In the genomic region with DNA sequence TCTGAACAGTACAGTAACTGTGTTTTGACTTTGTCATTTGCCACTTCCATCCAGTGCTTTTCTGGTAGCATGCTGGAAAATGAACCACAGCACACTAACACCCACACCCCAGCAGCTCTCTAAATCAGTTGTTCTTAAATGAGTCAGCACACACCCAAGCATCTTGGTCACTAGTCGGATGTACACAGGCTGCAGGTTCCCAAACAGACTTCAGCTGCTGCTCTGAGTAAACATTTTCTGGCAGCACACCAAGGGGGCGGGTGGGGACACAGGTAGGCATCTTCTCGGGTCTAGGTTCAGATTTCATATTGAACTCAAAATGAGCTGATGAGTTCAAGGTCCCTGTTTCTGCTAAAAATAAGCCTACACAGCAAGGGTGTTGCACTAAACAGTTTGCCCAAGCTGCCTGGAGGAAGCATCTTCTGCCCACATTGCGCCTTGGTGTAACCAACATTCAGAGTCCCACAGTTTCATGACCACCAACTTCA, we compare ENCODE assay signal across 9 cellular contexts. TPM values are rescaled to one million over a fixed set of nuclear protein-coding genes. Genes with fewer than 3 reads are reported as not detected.
A peak's percentile ranks its signal among the peaks of the same experiment; 100 is the strongest.
DNase-seq lines count a peak whose midpoint lies in the region; ATAC-seq and TF ChIP-seq lines count a peak whose summit lies in the region.
"Had no signal": no experiment of that assay in that cellular context is flagged by ENCODE, and none has a peak within 500 bp of the region (broad histone marks: within the 10 kb centered on the region; RNA-seq: fewer than 3 reads in every experiment).

No MANE protein-coding gene starts in this region.

- H3K18ac ChIP-seq in H9 (ENCODE audit: insufficient read length, low read depth, low read length) = no peak overlapping the region

- no peak overlapping the region for H3K23ac ChIP-seq in H9 (ENCODE audit: insufficient read length, low read depth, low read length)

- H4K20me1 ChIP-seq in BLaER1 (no peaks in the 10 kb centered on the region), H9 (ENCODE audit: control insufficient read depth, insufficient read depth, insufficient read length) (no peaks in the 10 kb centered on the region)

- no peak overlapping the region for H2BK12ac ChIP-seq in H9 (ENCODE audit: insufficient read length, low read depth, low read length)

- no peak overlapping the region for H2BK120ac ChIP-seq in H9 (ENCODE audit: low read depth, low read length, poor library complexity, severe bottlenecking)

- H3K56ac ChIP-seq in H9 (ENCODE audit: insufficient read length, low read depth, low read length) = no peak overlapping the region

- no peak overlapping the region for H4K8ac ChIP-seq in H9 (replicated peaks; ENCODE audit: insufficient read length, low read depth, low read length)

- H3K4ac ChIP-seq in H9 (ENCODE audit: low read depth, low read length) = no peak overlapping the region

- peaks cover 3% of the 10 kb centered on the region for H3K27me3 Mint-ChIP-seq in activated CD4-positive, alpha-beta memory T cell treated with anti-CD3 and anti-CD28 coated beads for 36 hours
- no peaks in the 10 kb centered on the region; the same call in 1 of the 2 replicates for H3K27me3 Mint-ChIP-seq in H9 (ENCODE audit: low read depth)

- H2BK5ac ChIP-seq in H9 (ENCODE audit: insufficient read length, low read length) = no peak overlapping the region

- H2BK20ac ChIP-seq in H9 (ENCODE audit: low read depth, low read length, poor library complexity, severe bottlenecking) = no peak overlapping the region

- H3K14ac ChIP-seq in H9 (ENCODE audit: insufficient read depth, low read length) = no peak overlapping the region

- H4K91ac ChIP-seq in H9 (ENCODE audit: insufficient read length, low read depth, low read length) = no peak overlapping the region

- H3K23me2 ChIP-seq in H9 (ENCODE audit: insufficient read length, low read depth, low read length, poor library complexity, severe bottlenecking) = no peaks in the 10 kb centered on the region

- H3K9me3 Mint-ChIP-seq in activated CD4-positive, alpha-beta memory T cell treated with anti-CD3 and anti-CD28 coated beads for 36 hours = no peaks in the 10 kb centered on the region
- H3K9me3 Mint-ChIP-seq in H9 = no peaks in the 10 kb centered on the region

- H3K36me3 ChIP-seq in BLaER1 = no peaks in the 10 kb centered on the region

- intact Hi-C loops in activated CD4-positive, alpha-beta memory T cell treated with anti-CD3 and anti-CD28 coated beads for 36 hours (cut with micrococcal nuclease) = loop anchor here (1.0 to 10.0 kb wide), 13 partner anchors 18 to 1815 kb away; a partner anchor contains a TSS

- no peaks in the 10 kb centered on the region for H3K79me1 ChIP-seq in H9 (ENCODE audit: insufficient read depth, low read depth, low read length, poor library complexity, severe bottlenecking)

- H3K4me3 ChIP-seq in BLaER1 = no peak overlapping the region

- WGBS in H9 (ENCODE audit: extremely low coverage, insufficient read length, low lambda C conversion rate) = no CpG with 5 or more reads among the region's 4 CpGs

- peak; percentile 89 for DNase-seq in activated CD4-positive, alpha-beta memory T cell treated with anti-CD3 and anti-CD28 coated beads for 36 hours
- peak; percentile 38 to 58 for DNase-seq in stimulated activated CD4-positive, alpha-beta T cell treated with anti-CD3 and anti-CD28 coated beads, Interleukin-12 subunit alpha, Interleukin-12 subunit beta, amount 100 ng/mL, for 24 hours (ENCODE audit: low read depth in 2 of 2)
- DNase-seq in H9 = no peak
- no peak for DNase-seq in kidney tubule cell (ENCODE audit: low spot score)
- no peak for DNase-seq in NCI-H1048 (lab: John Stamatoyannopoulos, UW)

- H3K79me2 ChIP-seq in H9 (ENCODE audit: insufficient read depth, low read length) = no peaks in the 10 kb centered on the region

- H2AFZ ChIP-seq in H9 (ENCODE audit: low read length) = no peak overlapping the region

- no peak overlapping the region for H3K27ac ChIP-seq in BLaER1
- H3K27ac ChIP-seq in H9 (ENCODE audit: insufficient read length, low read depth, low read length) = no peak overlapping the region

- no peak overlapping the region for H4K5ac ChIP-seq in H9 (ENCODE audit: insufficient read length, low read depth, low read length)

- H3K9ac ChIP-seq in BLaER1 = no peak overlapping the region
- no peak overlapping the region for H3K9ac ChIP-seq in H9 (ENCODE audit: extremely low read depth, insufficient read length, low read length)

- no peak overlapping the region for H3T11ph ChIP-seq in H9 (ENCODE audit: low read length)

- H3K9me3 ChIP-seq in BLaER1 (peaks cover 6% of the 10 kb centered on the region), H9 (ENCODE audit: control insufficient read depth, low read depth, low read length) (no peaks in the 10 kb centered on the region)

- H3K4me2 ChIP-seq in BLaER1 (peak overlapping the region; percentile 10; the same call in 1 of the 2 replicates), H9 (ENCODE audit: insufficient read depth, insufficient read length, low read length) (no peak overlapping the region)

- no peak for TF ChIP-seq CTCF in H9 (conservative IDR thresholded peaks at IDR 0.05)

- H3K4me1 Mint-ChIP-seq in activated CD4-positive, alpha-beta memory T cell treated with anti-CD3 and anti-CD28 coated beads for 36 hours (ENCODE audit: low read depth) = peaks cover 31% of the 10 kb centered on the region
- H3K4me1 Mint-ChIP-seq in H9 = peaks cover 10 to 11% of the 10 kb centered on the region in 2 experiments

- POLR2A ChIA-PET in activated CD4-positive, alpha-beta memory T cell treated with anti-CD3 and anti-CD28 coated beads for 36 hours (lab: Charles Lee) = interaction anchor here (0.6 to 4.9 kb wide), 13 partner anchors 13 to 688 kb away, joined by 3 to 58 read pairs (median 5); a partner anchor contains a TSS

- no peak overlapping the region for H2BK15ac ChIP-seq in H9 (ENCODE audit: low read depth, low read length)

- H3K27ac Mint-ChIP-seq in activated CD4-positive, alpha-beta memory T cell treated with anti-CD3 and anti-CD28 coated beads for 36 hours = peak overlapping the region; percentile 74
- H3K27ac Mint-ChIP-seq in H9 = no peak overlapping the region

- peak overlapping the region; percentile 27 for H3K4me3 Mint-ChIP-seq in activated CD4-positive, alpha-beta memory T cell treated with anti-CD3 and anti-CD28 coated beads for 36 hours
- no peak overlapping the region for H3K4me3 Mint-ChIP-seq in H9

- CTCF ChIA-PET in activated CD4-positive, alpha-beta memory T cell treated with anti-CD3 and anti-CD28 coated beads for 36 hours (lab: Charles Lee) = interaction anchor here (0.8 to 9.8 kb wide), 13 partner anchors 8 to 763 kb away, joined by 3 to 189 read pairs (median 3); a partner anchor contains a TSS

- no peaks in the 10 kb centered on the region for H3K27me3 ChIP-seq in BLaER1
- H3K27me3 ChIP-seq in H9 (ENCODE audit: insufficient read depth, low read length) = no peaks in the 10 kb centered on the region

- H3K36me3 Mint-ChIP-seq in activated CD4-positive, alpha-beta memory T cell treated with anti-CD3 and anti-CD28 coated beads for 36 hours = no peaks in the 10 kb centered on the region
- H3K36me3 Mint-ChIP-seq in H9 (ENCODE audit: insufficient read depth in 1 of 3, low read depth in 3 of 3) = no peaks in the 10 kb centered on the region; a peak in 1 of 7 replicates

- H2AK5ac ChIP-seq in H9 (ENCODE audit: insufficient read length, low read length) = no peak overlapping the region

- H3K4me1 ChIP-seq in BLaER1 = peaks cover 38% of the 10 kb centered on the region
- H3K4me1 ChIP-seq in H9 (ENCODE audit: insufficient read depth, low read length) = peaks cover 4% of the 10 kb centered on the region; the same call in 1 of the 2 replicates

- ATAC-seq in GM19328 (IDR thresholded peaks at IDR 0.05; ENCODE audit: unreplicated experiment) (peak; percentile 92), HG03175 (IDR thresholded peaks at IDR 0.05; ENCODE audit: unreplicated experiment) (peak; percentile 95)

RNA-seq across cellular contexts. Expression of a gene that starts 39.8 kb away (rescaled TPM):
- 100 to 1,000 TPM; 535 to 546 TPM for total RNA-seq in activated CD4-positive, alpha-beta memory T cell treated with anti-CD3 and anti-CD28 coated beads for 36 hours
- not detected in 2 replicates for total RNA-seq in H9 (2021)
- total RNA-seq: kidney epithelial cell had no signal

Comparison
In these comparisons a context has a peak if more than half of its experiments do, and no peak if none do; other contexts are left out.
1. DNase-seq: peak in activated CD4-positive, alpha-beta memory T cell treated with anti-CD3 and anti-CD28 coated beads for 36 hours (single experiment) and stimulated activated CD4-positive, alpha-beta T cell treated with anti-CD3 and anti-CD28 coated beads, Interleukin-12 subunit alpha, Interleukin-12 subunit beta, amount 100 ng/mL, for 24 hours (2 of 2); none in H9 (single experiment), kidney tubule cell (single experiment) and NCI-H1048 (single experiment).
2. RNA of a gene that starts 39.8 kb away (total RNA-seq): 535 to 546 TPM in activated CD4-positive, alpha-beta memory T cell treated with anti-CD3 and anti-CD28 coated beads for 36 hours; not detected in H9; every median in the first group is over 100 times any median in the second.